In genomic region chr22:23180301-23180892, GRCh38 we compare ENCODE assay signal across 8 cellular contexts. TPM values are rescaled to one million over a fixed set of nuclear protein-coding genes. Genes with fewer than 3 reads are reported as not detected.
DNase-seq lines count a peak whose midpoint lies in the region; ATAC-seq lines count a peak whose summit lies in the region.

Gene BCR (plus strand): TSS chr22:23180509. CDS start chr22:23180961, 452 bp downstream.

- DNase-seq in ELR (ENCODE audit: low read depth): peak; percentile 73
- DNase-seq in HT-29 (ENCODE audit: low spot score): peak; percentile 49
- peak; percentile 47 for DNase-seq in SKM-1 treated with dmso at 0.1 percent for 144 hours (lab: John Stamatoyannopoulos, UW; ENCODE audit: unreplicated experiment)
- peak; percentile 87 for DNase-seq in Right ventricle myocardium inferior (ENCODE audit: missing footprints)
- peak; percentile 52 for DNase-seq in occipital lobe (lab: John Stamatoyannopoulos, UW)
- DNase-seq in NCI-H2107 (lab: John Stamatoyannopoulos, UW): no peak

- peak within 1 kb of the TSS; percentile 87 for H3K4me3 ChIP-seq in urinary bladder (ENCODE audit: low read depth, low read length)

- peaks cover 1% of the 10 kb centered on the region for H3K4me1 ChIP-seq in urinary bladder (ENCODE audit: insufficient read depth)

- 0 to 1% (median 1%) methylated on average over 32 to 85 of the region's 88 CpGs for WGBS in adipose tissue, 3 donors
- WGBS in urinary bladder: under 1% methylated on average over 83 of the region's 88 CpGs

- no peaks in the 10 kb centered on the region for H3K36me3 ChIP-seq in urinary bladder (ENCODE audit: insufficient read depth)

- peak within 1 kb of the TSS; percentile 32 for H3K27ac ChIP-seq in adipose tissue (ENCODE audit: low read depth, low read length)
- H3K27ac ChIP-seq in urinary bladder (ENCODE audit: low read depth): no peak within 1 kb of the TSS

- intact Hi-C loops in Right ventricle myocardium inferior (cut with DNase I): loop anchor here (5.0 kb wide), 1 partner anchor 47 kb away; no protein-coding TSS in a partner anchor

- peak; percentile 92 for ATAC-seq in Right ventricle myocardium inferior

RNA-seq across cellular contexts. Expression of gene BCR, which starts in this region (rescaled TPM):
- 60.3 and 69.1 TPM in 2 replicates for total RNA-seq in HT-29 (2014; rRNA removed; shearing (Covaris generic))
- polyA plus RNA-seq in adipose tissue: 10 to 100 TPM; 10.3 to 37.9 (median 14.8) TPM
- total RNA-seq in Right ventricle myocardium inferior: 29.0 TPM
- total RNA-seq in occipital lobe: 53.2 TPM
- total RNA-seq in urinary bladder: 14.1 TPM
- 35.0 TPM for polyA plus RNA-seq in urinary bladder
